23 cellular contexts compared by ENCODE assay signal in genomic region chr9:14480561-14480960, GRCh38.
A peak's percentile ranks its signal among the peaks of the same experiment; 100 is the strongest.
DNase-seq lines count a peak whose midpoint lies in the region; ATAC-seq lines count a peak whose summit lies in the region.
"Had no signal": no experiment of that assay in that cellular context is flagged by ENCODE, and none has a peak within 500 bp of the region (broad histone marks: within the 10 kb centered on the region; RNA-seq: fewer than 3 reads in every experiment).

No MANE protein-coding gene starts in this region.

- H3K4me1 ChIP-seq in mesendoderm (ENCODE audit: control insufficient read depth, low read depth, low read length), result peaks cover 4% of the 10 kb centered on the region

- H2BK15ac ChIP-seq in mesendoderm (replicated peaks; ENCODE audit: low read depth), result no peak overlapping the region

- no peaks in the 10 kb centered on the region for H3K36me3 ChIP-seq in mesendoderm (ENCODE audit: control insufficient read depth, insufficient read depth, low read length)
- H3K36me3 ChIP-seq: HAP-1 had no signal

- no peak overlapping the region for H4K8ac ChIP-seq in mesendoderm (ENCODE audit: low read depth, low read length)

- H3K9ac ChIP-seq in mesendoderm (ENCODE audit: low read length), result no peak overlapping the region

- no peak overlapping the region for H3K23ac ChIP-seq in mesendoderm (ENCODE audit: low read length)

- H3K18ac ChIP-seq in mesendoderm (ENCODE audit: low read length), result no peak overlapping the region

- no peaks in the 10 kb centered on the region for H3K27me3 ChIP-seq in mesendoderm (ENCODE audit: insufficient read depth, low read length, poor library complexity)

- WGBS in mesendoderm (ENCODE audit: extremely low coverage, insufficient coverage, low lambda C conversion rate), result no CpG with 5 or more reads among the region's 3 CpGs

- DNase-seq in NCI-H748 (lab: John Stamatoyannopoulos, UW; ENCODE audit: unreplicated experiment), result peak; percentile 15
- no peak for DNase-seq in NCI-H748 treated with DMSO at 0.1 percent for 48 hours (lab: John Stamatoyannopoulos, UW)
- DNase-seq in NCI-H146 (lab: John Stamatoyannopoulos, UW), result peak; percentile 42
- peak; percentile 65 for DNase-seq in NCI-H345 treated with DMSO at 0.1 percent for 48 hours (lab: John Stamatoyannopoulos, UW; ENCODE audit: unreplicated experiment)
- peak; percentile 43 for DNase-seq in mesendoderm
- DNase-seq: Calu3; CD8-positive, alpha-beta memory T cell; DND-41; Karpas-422; MV-4-11; NCI-H1436; NCI-H2029; NCI-H524; NK-92 treated with Interleukin-12 subunit alpha and Interleukin-12 subunit beta, amount 100 ng/mL, for 24 hours; SHP77 treated with DMSO at 0.1 percent for 48 hours had no signal

- no peaks in the 10 kb centered on the region for H3K79me1 ChIP-seq in mesendoderm (ENCODE audit: low read length)

- no peak overlapping the region for H3K4ac ChIP-seq in mesendoderm (ENCODE audit: low read depth, low read length)

- no peak overlapping the region for H3K56ac ChIP-seq in mesendoderm (ENCODE audit: low read length)

- no peak overlapping the region for H3K27ac ChIP-seq in mesendoderm (ENCODE audit: low read depth, low read length)
- H3K27ac ChIP-seq: C4-2B, RWPE1 had no signal

- H4K5ac ChIP-seq in mesendoderm (ENCODE audit: low read length), result no peak overlapping the region

- H3K4me3 ChIP-seq in mesendoderm (ENCODE audit: low read length), result no peak overlapping the region
- H3K4me3 ChIP-seq: GM12878, HAP-1 had no signal

- no peak overlapping the region for H2BK120ac ChIP-seq in mesendoderm (ENCODE audit: low read depth, low read length)

- H3K4me2 ChIP-seq in mesendoderm (ENCODE audit: low read length), result no peak overlapping the region

- no peaks in the 10 kb centered on the region for H3K79me2 ChIP-seq in mesendoderm (ENCODE audit: control insufficient read depth, insufficient read depth, low read length)

- ATAC-seq in HG03571 (IDR thresholded peaks at IDR 0.05; ENCODE audit: unreplicated experiment) (no peak), GM18867 (IDR thresholded peaks at IDR 0.05; ENCODE audit: unreplicated experiment) (no peak), HG03432 (IDR thresholded peaks at IDR 0.05; ENCODE audit: unreplicated experiment) (no peak)
- ATAC-seq: GM12878, SK-N-SH treated with all-trans-retinoic acid at 6 μM for 48 hours had no signal

- no peak overlapping the region for H2AK5ac ChIP-seq in mesendoderm (ENCODE audit: low read length)

- no peak overlapping the region for H2BK5ac ChIP-seq in mesendoderm (ENCODE audit: low read length)
